In the genomic region with DNA sequence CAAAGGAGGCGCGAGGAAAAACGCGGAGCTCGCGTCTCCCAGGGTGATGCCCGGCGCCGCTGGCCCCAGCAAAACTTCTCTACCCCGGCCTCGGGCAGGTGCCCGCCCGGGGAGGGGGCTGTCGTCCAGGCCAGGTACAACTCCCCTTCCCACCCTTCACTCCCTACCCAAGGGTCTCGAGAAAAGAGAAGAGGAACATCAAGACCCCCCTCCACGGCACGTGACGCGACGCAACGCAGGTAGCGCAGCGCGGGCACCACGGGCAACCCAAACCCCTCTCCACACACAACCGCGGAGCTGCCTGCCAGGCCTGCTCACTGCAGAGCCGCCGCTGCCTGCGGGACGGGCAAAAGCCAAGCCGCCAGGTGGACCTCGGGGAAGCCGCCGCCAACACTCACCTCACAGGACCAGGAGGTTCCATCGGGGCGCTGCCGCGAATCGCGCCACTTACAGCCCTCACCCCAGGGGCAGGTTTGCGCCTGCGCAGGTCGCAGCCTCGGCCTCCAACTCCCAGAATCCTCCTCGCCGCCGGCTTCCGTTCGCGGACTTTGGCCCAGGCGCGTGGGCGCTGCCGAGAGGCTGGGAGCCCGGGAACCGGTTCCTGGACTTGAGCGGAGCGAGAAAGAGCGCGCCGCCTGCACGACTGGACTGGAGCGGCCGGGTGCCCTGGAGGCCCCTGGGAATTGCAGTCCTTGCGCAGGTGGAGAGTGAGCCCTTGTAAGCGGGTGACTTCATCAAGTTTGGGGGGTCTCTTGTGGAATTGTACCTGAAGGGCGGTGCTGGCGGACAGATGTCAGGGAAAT, we compare ENCODE assay signal across 1 cellular context.
A peak's percentile ranks its signal among the peaks of the same experiment; 100 is the strongest.
TF ChIP-seq lines count a peak whose summit lies in the region.

A gene (minus strand): TSS at position 477 of the 803 bp plus-strand sequence. CDS start 56 bp downstream, at position 421.

TF ChIP-seq in HepG2, 621 proteins besides CTCF, POLR2A, EP300 and RAD21 (continued from another document and continues in another):
- TF ChIP-seq, protein P1, sequence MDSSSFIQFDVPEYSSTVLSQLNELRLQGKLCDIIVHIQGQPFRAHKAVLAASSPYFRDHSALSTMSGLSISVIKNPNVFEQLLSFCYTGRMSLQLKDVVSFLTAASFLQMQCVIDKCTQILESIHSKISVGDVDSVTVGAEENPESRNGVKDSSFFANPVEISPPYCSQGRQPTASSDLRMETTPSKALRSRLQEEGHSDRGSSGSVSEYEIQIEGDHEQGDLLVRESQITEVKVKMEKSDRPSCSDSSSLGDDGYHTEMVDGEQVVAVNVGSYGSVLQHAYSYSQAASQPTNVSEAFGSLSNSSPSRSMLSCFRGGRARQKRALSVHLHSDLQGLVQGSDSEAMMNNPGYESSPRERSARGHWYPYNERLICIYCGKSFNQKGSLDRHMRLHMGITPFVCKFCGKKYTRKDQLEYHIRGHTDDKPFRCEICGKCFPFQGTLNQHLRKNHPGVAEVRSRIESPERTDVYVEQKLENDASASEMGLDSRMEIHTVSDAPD (CRISPR knock-in tag; IDR thresholded peaks at IDR 0.05) = no peak
- TF ChIP-seq ZFP36L2 (CRISPR knock-in tag; IDR thresholded peaks at IDR 0.05) (no peak), GABPA (IDR thresholded peaks at IDR 0.05; ENCODE audit: low read depth, low read length) (peak; percentile 47), GABPA (CRISPR knock-in tag; IDR thresholded peaks at IDR 0.05; ENCODE audit: low read depth) (peak; percentile 89), NR2C2 (CRISPR knock-in tag; IDR thresholded peaks at IDR 0.05; ENCODE audit: borderline replicate concordance) (peak; percentile 72; the same call in 1 of the 2 replicates), FOXC1 (CRISPR knock-in tag; IDR thresholded peaks at IDR 0.05; ENCODE audit: borderline replicate concordance) (peak; percentile 70; the same call in 1 of the 2 replicates), MYNN (CRISPR knock-in tag; IDR thresholded peaks at IDR 0.05; ENCODE audit: low read depth) (0 out of 2 replicates have a peak, but pooled peaks have one; percentile 30), ZNF296 (CRISPR knock-in tag; conservative IDR thresholded peaks at IDR 0.05) (no peak), MIER3 (CRISPR knock-in tag; IDR thresholded peaks at IDR 0.05; ENCODE audit: borderline replicate concordance) (peak; percentile 64; the same call in 1 of the 2 replicates), ZNF598 (CRISPR knock-in tag; IDR thresholded peaks at IDR 0.05; ENCODE audit: borderline replicate concordance) (peak; percentile 52; the same call in 1 of the 2 replicates), MTA1 (CRISPR knock-in tag; IDR thresholded peaks at IDR 0.05; ENCODE audit: borderline replicate concordance) (peak; percentile 48; the same call in 1 of the 2 replicates), PRMT3 (CRISPR knock-in tag; IDR thresholded peaks at IDR 0.05; ENCODE audit: borderline replicate concordance, low read depth) (no peak), MEF2D (CRISPR knock-in tag; IDR thresholded peaks at IDR 0.05) (peak; percentile 78), JARID2 (CRISPR knock-in tag; IDR thresholded peaks at IDR 0.05; ENCODE audit: insufficient replicate concordance) (peak; percentile 33), MTF1 (CRISPR knock-in tag; IDR thresholded peaks at IDR 0.05) (no peak), RXRB (CRISPR knock-in tag; IDR thresholded peaks at IDR 0.05; ENCODE audit: borderline replicate concordance) (peak; percentile 74), ZNF484 (CRISPR knock-in tag; IDR thresholded peaks at IDR 0.05; ENCODE audit: borderline replicate concordance, low read depth) (no peak), STAT5B (CRISPR knock-in tag; IDR thresholded peaks at IDR 0.05) (no peak), TBL1XR1 (IDR thresholded peaks at IDR 0.05; ENCODE audit: borderline replicate concordance, low read length, partially characterized antibody) (no peak), SALL2 (CRISPR knock-in tag; IDR thresholded peaks at IDR 0.05) (peak; percentile 92)
- TF ChIP-seq, protein P2, sequence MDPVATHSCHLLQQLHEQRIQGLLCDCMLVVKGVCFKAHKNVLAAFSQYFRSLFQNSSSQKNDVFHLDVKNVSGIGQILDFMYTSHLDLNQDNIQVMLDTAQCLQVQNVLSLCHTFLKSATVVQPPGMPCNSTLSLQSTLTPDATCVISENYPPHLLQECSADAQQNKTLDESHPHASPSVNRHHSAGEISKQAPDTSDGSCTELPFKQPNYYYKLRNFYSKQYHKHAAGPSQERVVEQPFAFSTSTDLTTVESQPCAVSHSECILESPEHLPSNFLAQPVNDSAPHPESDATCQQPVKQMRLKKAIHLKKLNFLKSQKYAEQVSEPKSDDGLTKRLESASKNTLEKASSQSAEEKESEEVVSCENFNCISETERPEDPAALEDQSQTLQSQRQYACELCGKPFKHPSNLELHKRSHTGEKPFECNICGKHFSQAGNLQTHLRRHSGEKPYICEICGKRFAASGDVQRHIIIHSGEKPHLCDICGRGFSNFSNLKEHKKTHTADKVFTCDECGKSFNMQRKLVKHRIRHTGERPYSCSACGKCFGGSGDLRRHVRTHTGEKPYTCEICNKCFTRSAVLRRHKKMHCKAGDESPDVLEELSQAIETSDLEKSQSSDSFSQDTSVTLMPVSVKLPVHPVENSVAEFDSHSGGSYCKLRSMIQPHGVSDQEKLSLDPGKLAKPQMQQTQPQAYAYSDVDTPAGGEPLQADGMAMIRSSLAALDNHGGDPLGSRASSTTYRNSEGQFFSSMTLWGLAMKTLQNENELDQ (CRISPR knock-in tag; IDR thresholded peaks at IDR 0.05; ENCODE audit: borderline replicate concordance) = no peak
- TF ChIP-seq, protein P3, sequence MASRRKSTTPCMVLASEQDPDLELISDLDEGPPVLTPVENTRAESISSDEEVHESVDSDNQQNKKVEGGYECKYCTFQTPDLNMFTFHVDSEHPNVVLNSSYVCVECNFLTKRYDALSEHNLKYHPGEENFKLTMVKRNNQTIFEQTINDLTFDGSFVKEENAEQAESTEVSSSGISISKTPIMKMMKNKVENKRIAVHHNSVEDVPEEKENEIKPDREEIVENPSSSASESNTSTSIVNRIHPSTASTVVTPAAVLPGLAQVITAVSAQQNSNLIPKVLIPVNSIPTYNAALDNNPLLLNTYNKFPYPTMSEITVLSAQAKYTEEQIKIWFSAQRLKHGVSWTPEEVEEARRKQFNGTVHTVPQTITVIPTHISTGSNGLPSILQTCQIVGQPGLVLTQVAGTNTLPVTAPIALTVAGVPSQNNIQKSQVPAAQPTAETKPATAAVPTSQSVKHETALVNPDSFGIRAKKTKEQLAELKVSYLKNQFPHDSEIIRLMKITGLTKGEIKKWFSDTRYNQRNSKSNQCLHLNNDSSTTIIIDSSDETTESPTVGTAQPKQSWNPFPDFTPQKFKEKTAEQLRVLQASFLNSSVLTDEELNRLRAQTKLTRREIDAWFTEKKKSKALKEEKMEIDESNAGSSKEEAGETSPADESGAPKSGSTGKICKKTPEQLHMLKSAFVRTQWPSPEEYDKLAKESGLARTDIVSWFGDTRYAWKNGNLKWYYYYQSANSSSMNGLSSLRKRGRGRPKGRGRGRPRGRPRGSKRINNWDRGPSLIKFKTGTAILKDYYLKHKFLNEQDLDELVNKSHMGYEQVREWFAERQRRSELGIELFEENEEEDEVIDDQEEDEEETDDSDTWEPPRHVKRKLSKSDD (CRISPR knock-in tag; IDR thresholded peaks at IDR 0.05; ENCODE audit: low read depth) = peak; percentile 75; the same call in 1 of the 2 replicates
- TF ChIP-seq, protein P4, sequence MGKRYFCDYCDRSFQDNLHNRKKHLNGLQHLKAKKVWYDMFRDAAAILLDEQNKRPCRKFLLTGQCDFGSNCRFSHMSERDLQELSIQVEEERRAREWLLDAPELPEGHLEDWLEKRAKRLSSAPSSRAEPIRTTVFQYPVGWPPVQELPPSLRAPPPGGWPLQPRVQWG (CRISPR knock-in tag; IDR thresholded peaks at IDR 0.05; ENCODE audit: borderline replicate concordance, low read depth) = no peak
- TF ChIP-seq, protein P5, sequence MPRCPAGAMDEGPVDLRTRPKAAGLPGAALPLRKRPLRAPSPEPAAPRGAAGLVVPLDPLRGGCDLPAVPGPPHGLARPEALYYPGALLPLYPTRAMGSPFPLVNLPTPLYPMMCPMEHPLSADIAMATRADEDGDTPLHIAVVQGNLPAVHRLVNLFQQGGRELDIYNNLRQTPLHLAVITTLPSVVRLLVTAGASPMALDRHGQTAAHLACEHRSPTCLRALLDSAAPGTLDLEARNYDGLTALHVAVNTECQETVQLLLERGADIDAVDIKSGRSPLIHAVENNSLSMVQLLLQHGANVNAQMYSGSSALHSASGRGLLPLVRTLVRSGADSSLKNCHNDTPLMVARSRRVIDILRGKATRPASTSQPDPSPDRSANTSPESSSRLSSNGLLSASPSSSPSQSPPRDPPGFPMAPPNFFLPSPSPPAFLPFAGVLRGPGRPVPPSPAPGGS (CRISPR knock-in tag; IDR thresholded peaks at IDR 0.05) = peak; percentile 75
- TF ChIP-seq, protein P6, sequence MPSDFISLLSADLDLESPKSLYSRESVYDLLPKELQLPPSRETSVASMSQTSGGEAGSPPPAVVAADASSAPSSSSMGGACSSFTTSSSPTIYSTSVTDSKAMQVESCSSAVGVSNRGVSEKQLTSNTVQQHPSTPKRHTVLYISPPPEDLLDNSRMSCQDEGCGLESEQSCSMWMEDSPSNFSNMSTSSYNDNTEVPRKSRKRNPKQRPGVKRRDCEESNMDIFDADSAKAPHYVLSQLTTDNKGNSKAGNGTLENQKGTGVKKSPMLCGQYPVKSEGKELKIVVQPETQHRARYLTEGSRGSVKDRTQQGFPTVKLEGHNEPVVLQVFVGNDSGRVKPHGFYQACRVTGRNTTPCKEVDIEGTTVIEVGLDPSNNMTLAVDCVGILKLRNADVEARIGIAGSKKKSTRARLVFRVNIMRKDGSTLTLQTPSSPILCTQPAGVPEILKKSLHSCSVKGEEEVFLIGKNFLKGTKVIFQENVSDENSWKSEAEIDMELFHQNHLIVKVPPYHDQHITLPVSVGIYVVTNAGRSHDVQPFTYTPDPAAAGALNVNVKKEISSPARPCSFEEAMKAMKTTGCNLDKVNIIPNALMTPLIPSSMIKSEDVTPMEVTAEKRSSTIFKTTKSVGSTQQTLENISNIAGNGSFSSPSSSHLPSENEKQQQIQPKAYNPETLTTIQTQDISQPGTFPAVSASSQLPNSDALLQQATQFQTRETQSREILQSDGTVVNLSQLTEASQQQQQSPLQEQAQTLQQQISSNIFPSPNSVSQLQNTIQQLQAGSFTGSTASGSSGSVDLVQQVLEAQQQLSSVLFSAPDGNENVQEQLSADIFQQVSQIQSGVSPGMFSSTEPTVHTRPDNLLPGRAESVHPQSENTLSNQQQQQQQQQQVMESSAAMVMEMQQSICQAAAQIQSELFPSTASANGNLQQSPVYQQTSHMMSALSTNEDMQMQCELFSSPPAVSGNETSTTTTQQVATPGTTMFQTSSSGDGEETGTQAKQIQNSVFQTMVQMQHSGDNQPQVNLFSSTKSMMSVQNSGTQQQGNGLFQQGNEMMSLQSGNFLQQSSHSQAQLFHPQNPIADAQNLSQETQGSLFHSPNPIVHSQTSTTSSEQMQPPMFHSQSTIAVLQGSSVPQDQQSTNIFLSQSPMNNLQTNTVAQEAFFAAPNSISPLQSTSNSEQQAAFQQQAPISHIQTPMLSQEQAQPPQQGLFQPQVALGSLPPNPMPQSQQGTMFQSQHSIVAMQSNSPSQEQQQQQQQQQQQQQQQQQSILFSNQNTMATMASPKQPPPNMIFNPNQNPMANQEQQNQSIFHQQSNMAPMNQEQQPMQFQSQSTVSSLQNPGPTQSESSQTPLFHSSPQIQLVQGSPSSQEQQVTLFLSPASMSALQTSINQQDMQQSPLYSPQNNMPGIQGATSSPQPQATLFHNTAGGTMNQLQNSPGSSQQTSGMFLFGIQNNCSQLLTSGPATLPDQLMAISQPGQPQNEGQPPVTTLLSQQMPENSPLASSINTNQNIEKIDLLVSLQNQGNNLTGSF (CRISPR knock-in tag; IDR thresholded peaks at IDR 0.05) = peak; percentile 87
- TF ChIP-seq, protein P7, sequence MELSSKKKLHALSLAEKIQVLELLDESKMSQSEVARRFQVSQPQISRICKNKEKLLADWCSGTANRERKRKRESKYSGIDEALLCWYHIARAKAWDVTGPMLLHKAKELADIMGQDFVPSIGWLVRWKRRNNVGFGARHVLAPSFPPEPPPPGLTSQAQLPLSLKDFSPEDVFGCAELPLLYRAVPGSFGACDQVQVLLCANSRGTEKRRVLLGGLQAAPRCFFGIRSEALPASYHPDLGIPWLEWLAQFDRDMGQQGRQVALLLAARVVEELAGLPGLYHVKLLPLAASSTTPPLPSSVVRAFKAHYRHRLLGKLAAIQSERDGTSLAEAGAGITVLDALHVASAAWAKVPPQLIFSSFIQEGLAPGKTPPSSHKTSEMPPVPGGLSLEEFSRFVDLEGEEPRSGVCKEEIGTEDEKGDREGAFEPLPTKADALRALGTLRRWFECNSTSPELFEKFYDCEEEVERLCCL (CRISPR knock-in tag; IDR thresholded peaks at IDR 0.05; ENCODE audit: borderline replicate concordance) = no peak
